ENCODE assay signal across 21 cellular contexts in the genomic region with DNA sequence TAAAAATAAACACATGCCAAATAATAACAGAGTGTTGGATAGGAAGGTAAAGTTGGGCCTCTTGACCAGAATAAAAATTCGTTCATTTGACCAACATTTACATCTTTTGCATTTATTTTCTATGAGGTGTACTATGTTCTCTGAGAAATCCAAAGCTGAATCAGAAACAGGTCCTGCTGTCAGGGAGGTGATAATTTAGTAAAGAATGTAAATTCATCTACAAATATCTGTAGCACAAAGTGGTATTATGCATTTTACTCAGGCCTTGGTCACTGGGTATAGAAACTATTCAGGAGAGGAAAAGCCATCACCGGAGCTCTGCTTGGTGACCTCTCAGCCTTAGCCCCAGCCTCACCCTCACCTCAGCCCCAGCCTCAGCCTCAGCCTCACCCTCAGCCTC.
DNase-seq lines count a peak whose midpoint lies in the region; ATAC-seq and TF ChIP-seq lines count a peak whose summit lies in the region.
"Had no signal": no experiment of that assay in that cellular context is flagged by ENCODE, and none has a peak within 500 bp of the region (broad histone marks: within the 10 kb centered on the region; RNA-seq: fewer than 3 reads in every experiment).

No MANE protein-coding gene starts in this region.

- H3K9me3 ChIP-seq in breast epithelium: no peaks in the 10 kb centered on the region
- H3K9me3 ChIP-seq in SJSA1 (replicated peaks): no peaks in the 10 kb centered on the region
- H3K9me3 ChIP-seq: Peyer's patch had no signal

- no peak for ATAC-seq in foreskin keratinocyte
- ATAC-seq in stimulated activated effector memory CD8-positive, alpha-beta T cell treated with anti-CD3 and anti-CD28 coated beads, Interleukin-12 subunit alpha, Interleukin-12 subunit beta, amount 100 ng/mL, for 72 hours: no peak
- ATAC-seq: CD8-positive, alpha-beta T cell; GM12878; GM23338 had no signal

- in situ Hi-C loops in ACHN (cut with HindIII; ENCODE audit: low pct_ligation_motif_present, low pct_unique_long_range_greater_than_20kb, low sequenced_read_pairs): no loop called here

- H3K27ac Mint-ChIP-seq in MCF 10A (ENCODE audit: low read depth, unreplicated experiment): peak overlapping the region; percentile 69
- peak overlapping the region; percentile 43 for H3K27ac Mint-ChIP-seq in stimulated activated effector memory CD8-positive, alpha-beta T cell treated with anti-CD3 and anti-CD28 coated beads, Interleukin-12 subunit alpha, Interleukin-12 subunit beta, amount 100 ng/mL, for 72 hours
- H3K27ac Mint-ChIP-seq: CD8-positive, alpha-beta T cell; GM23338 had no signal

- no peaks in the 10 kb centered on the region for H3K36me3 Mint-ChIP-seq in MCF 10A (ENCODE audit: insufficient read depth, unreplicated experiment)
- H3K36me3 Mint-ChIP-seq in stimulated activated effector memory CD8-positive, alpha-beta T cell treated with anti-CD3 and anti-CD28 coated beads, Interleukin-12 subunit alpha, Interleukin-12 subunit beta, amount 100 ng/mL, for 72 hours: no peaks in the 10 kb centered on the region
- H3K36me3 Mint-ChIP-seq: CD8-positive, alpha-beta T cell had no signal

- intact Hi-C loops in MCF 10A (cut with micrococcal nuclease) (no loop called here), breast epithelium (cut with DNase I; ENCODE audit: low total_unique reads) (no loop called here)

- no peak for TF ChIP-seq CTCF in MCF 10A (IDR thresholded peaks at IDR 0.05; ENCODE audit: unreplicated experiment)
- TF ChIP-seq CTCF in breast epithelium (IDR thresholded peaks at IDR 0.05): no peak
- TF ChIP-seq CTCF in foreskin keratinocyte (conservative IDR thresholded peaks at IDR 0.05): no peak

- CTCF ChIA-PET in MCF 10A (lab: Yijun Ruan, JAX): interaction anchor here (1.1 to 2.4 kb wide), 4 partner anchors 107 to 242 kb away, joined by 3 to 16 read pairs (median 4); no protein-coding TSS in a partner anchor

- H3K36me3 ChIP-seq in breast epithelium: no peaks in the 10 kb centered on the region
- no peaks in the 10 kb centered on the region for H3K36me3 ChIP-seq in SJSA1
- H3K36me3 ChIP-seq: BLaER1 treated with 17β-estradiol and CSF1 and Interleukin-3, amounts not matched to agents 10 nM and 100 nM; Peyer's patch had no signal

- POLR2A ChIA-PET in MCF 10A (lab: Yijun Ruan, JAX): interaction anchor here (2.2 to 2.7 kb wide), 2 partner anchors 11 to 236 kb away, joined by 15 to 17 read pairs; a partner anchor contains a TSS

- H3K27ac ChIP-seq in breast epithelium (no peak overlapping the region), SJSA1 (peak overlapping the region; percentile 73), foreskin keratinocyte (peak overlapping the region; percentile 96)
- H3K27ac ChIP-seq: BLaER1 treated with 17β-estradiol and CSF1 and Interleukin-3, amounts not matched to agents 10 nM and 100 nM; Peyer's patch had no signal

- H3K4me1 ChIP-seq in breast epithelium: peaks cover 0 to 10% of the 10 kb centered on the region in 2 donors
- H3K4me1 ChIP-seq in SJSA1 (replicated peaks): peaks cover 23% of the 10 kb centered on the region
- H3K4me1 ChIP-seq in foreskin keratinocyte: peaks cover 60% of the 10 kb centered on the region
- H3K4me1 ChIP-seq: Peyer's patch had no signal

- H3K4me1 Mint-ChIP-seq in MCF 10A (ENCODE audit: insufficient read depth, unreplicated experiment): peaks cover 29% of the 10 kb centered on the region
- peaks cover 13% of the 10 kb centered on the region for H3K4me1 Mint-ChIP-seq in stimulated activated effector memory CD8-positive, alpha-beta T cell treated with anti-CD3 and anti-CD28 coated beads, Interleukin-12 subunit alpha, Interleukin-12 subunit beta, amount 100 ng/mL, for 72 hours

- H3K9me3 Mint-ChIP-seq in MCF 10A (ENCODE audit: unreplicated experiment): no peaks in the 10 kb centered on the region
- H3K9me3 Mint-ChIP-seq in stimulated activated effector memory CD8-positive, alpha-beta T cell treated with anti-CD3 and anti-CD28 coated beads, Interleukin-12 subunit alpha, Interleukin-12 subunit beta, amount 100 ng/mL, for 72 hours: no peaks in the 10 kb centered on the region
- H3K9me3 Mint-ChIP-seq: CD8-positive, alpha-beta T cell; GM23338 had no signal

- TF ChIP-seq POLR2A in breast epithelium (IDR thresholded peaks at IDR 0.05): no peak

- no peaks in the 10 kb centered on the region for H3K27me3 ChIP-seq in breast epithelium
- no peaks in the 10 kb centered on the region for H3K27me3 ChIP-seq in SJSA1 (replicated peaks)
- H3K27me3 ChIP-seq in foreskin keratinocyte: no peaks in the 10 kb centered on the region
- H3K27me3 ChIP-seq: BLaER1 treated with 17β-estradiol and CSF1 and Interleukin-3, amounts not matched to agents 10 nM and 100 nM; Peyer's patch had no signal

- H3K27me3 Mint-ChIP-seq in MCF 10A (ENCODE audit: insufficient read depth, unreplicated experiment): no peaks in the 10 kb centered on the region

- no peak overlapping the region for H3K4me3 ChIP-seq in breast epithelium
- H3K4me3 ChIP-seq in SJSA1: no peak overlapping the region
- H3K4me3 ChIP-seq: BLaER1 treated with 17β-estradiol and CSF1 and Interleukin-3, amounts not matched to agents 10 nM and 100 nM; GM12878; GM23338; Peyer's patch had no signal

- DNase-seq in MCF 10A (ENCODE audit: unreplicated experiment) (no peak), breast epithelium (ENCODE audit: low spot score in 2 of 2) (no peak), SJSA1 (ENCODE audit: low read depth in 1 of 2, low spot score in 2 of 2) (no peak), foreskin keratinocyte (no peak), ACHN (no peak), HUDEP-2 (lab: John Stamatoyannopoulos, UW; ENCODE audit: unreplicated experiment in 76 of 76) (no peak), T-helper 2 cell (no peak)
- no peak for DNase-seq in stimulated activated effector memory CD8-positive, alpha-beta T cell treated with anti-CD3 and anti-CD28 coated beads, Interleukin-12 subunit alpha, Interleukin-12 subunit beta, amount 100 ng/mL, for 72 hours (ENCODE audit: low spot score in 2 of 2)
- DNase-seq: 8988T, HCEC 1CT, KBM-7, NCI-H1417, NCI-H187, NCI-H2227 treated with DMSO at 0.1 percent for 48 hours, NCI-H510A treated with DMSO at 0.1 percent for 48 hours, Peyer's patch, SHP77 had no signal

- BruUV-seq in MCF 10A (replicated peaks; lab: Mats Ljungman, UMichigan): no TSS peak

- H3K4me3 Mint-ChIP-seq in MCF 10A (ENCODE audit: unreplicated experiment): no peak overlapping the region
- H3K4me3 Mint-ChIP-seq in stimulated activated effector memory CD8-positive, alpha-beta T cell treated with anti-CD3 and anti-CD28 coated beads, Interleukin-12 subunit alpha, Interleukin-12 subunit beta, amount 100 ng/mL, for 72 hours: no peak overlapping the region
- H3K4me3 Mint-ChIP-seq: CD8-positive, alpha-beta T cell; GM23338 had no signal

Comparison
In these comparisons a context has a peak if more than half of its experiments do, and no peak if none do; other contexts are left out.
1. H3K27ac ChIP-seq: peak in SJSA1 (single experiment) and foreskin keratinocyte (single experiment); none in breast epithelium (0 of 2).